ENCODE assay signal across 8 cellular contexts in genomic region chr10:110305767-110306451, GRCh38. TPM values are rescaled to one million over a fixed set of nuclear protein-coding genes. Genes with fewer than 3 reads are reported as not detected.
DNase-seq lines count a peak whose midpoint lies in the region; ATAC-seq and TF ChIP-seq lines count a peak whose summit lies in the region.

No MANE protein-coding gene starts in this region.

- peak; percentile 34 for ATAC-seq in GM18870 (IDR thresholded peaks at IDR 0.05; ENCODE audit: unreplicated experiment)
- ATAC-seq in HG03442 (IDR thresholded peaks at IDR 0.05; ENCODE audit: unreplicated experiment) = peak; percentile 38
- ATAC-seq in thoracic aorta (ENCODE audit: insufficient number of reproducible peaks, low FRiP score, low read depth) = no peak

- peaks cover 24% of the 10 kb centered on the region for H3K36me3 ChIP-seq in BLaER1
- H3K36me3 ChIP-seq in muscle layer of colon (ENCODE audit: insufficient read depth, low read length) = peaks cover 19% of the 10 kb centered on the region
- peaks cover 9% of the 10 kb centered on the region for H3K36me3 ChIP-seq in thoracic aorta

- no peaks in the 10 kb centered on the region for H3K9me3 Mint-ChIP-seq in activated CD4-positive, alpha-beta T cell treated with anti-CD3 and anti-CD28 coated beads, Interleukin-2, amount 10 ng/mL, durations not matched to agents 7 days and 5 days

- peaks cover 47% of the 10 kb centered on the region for H3K4me1 ChIP-seq in BLaER1
- peaks cover 25% of the 10 kb centered on the region for H3K4me1 ChIP-seq in muscle layer of colon (ENCODE audit: insufficient read depth, low read length)
- peaks cover 30 to 33% of the 10 kb centered on the region in 2 donors for H3K4me1 ChIP-seq in thoracic aorta (ENCODE audit: control insufficient read depth in 1 of 2, low read depth in 2 of 2)

- DNase-seq in NCI-H526 (lab: John Stamatoyannopoulos, UW) (peak; percentile 52 to 69), epithelial cell of esophagus (ENCODE audit: low read depth) (peak; percentile 92), thoracic aorta (ENCODE audit: low spot score) (peak; percentile 11)
- peak; percentile 75 for DNase-seq in activated CD4-positive, alpha-beta T cell treated with anti-CD3 and anti-CD28 coated beads, Interleukin-2, amount 10 ng/mL, durations not matched to agents 7 days and 5 days

- peaks cover 5% of the 10 kb centered on the region for H3K27me3 Mint-ChIP-seq in activated CD4-positive, alpha-beta T cell treated with anti-CD3 and anti-CD28 coated beads, Interleukin-2, amount 10 ng/mL, durations not matched to agents 7 days and 5 days

- H3K4me3 ChIP-seq in BLaER1 (0 out of 2 replicates have a peak overlapping the region, but pooled peaks have one; percentile 92), epithelial cell of esophagus (ENCODE audit: low read length) (no peak overlapping the region), muscle layer of colon (ENCODE audit: low read depth in 1 of 2, low read length in 2 of 2) (peak overlapping the region in 1 of 2 donors; percentile 14), thoracic aorta (peak overlapping the region; percentile 59)

- no peak overlapping the region for H3K9ac ChIP-seq in BLaER1
- no peak overlapping the region for H3K9ac ChIP-seq in muscle layer of colon (ENCODE audit: low read length)

- peak; percentile 77 for TF ChIP-seq CTCF in epithelial cell of esophagus (IDR thresholded peaks at IDR 0.05; ENCODE audit: insufficient read depth, low read depth, low read length, missing control alignments)
- peak; percentile 48 for TF ChIP-seq CTCF in thoracic aorta (IDR thresholded peaks at IDR 0.05)

- POLR2A ChIA-PET in activated CD4-positive, alpha-beta T cell treated with anti-CD3 and anti-CD28 coated beads, Interleukin-2, amount 10 ng/mL, durations not matched to agents 7 days and 5 days (lab: Charles Lee) = no interaction called here

- peaks cover 36% of the 10 kb centered on the region for H4K20me1 ChIP-seq in BLaER1

- H3K27ac ChIP-seq in BLaER1 (0 out of 2 replicates have a peak overlapping the region, but pooled peaks have one; percentile 96), muscle layer of colon (ENCODE audit: low read depth, low read length) (peak overlapping the region; percentile 87), thoracic aorta (peak overlapping the region; percentile 18 to 95)

- H3K36me3 Mint-ChIP-seq in activated CD4-positive, alpha-beta T cell treated with anti-CD3 and anti-CD28 coated beads, Interleukin-2, amount 10 ng/mL, durations not matched to agents 7 days and 5 days (ENCODE audit: low read depth) = peaks cover 25% of the 10 kb centered on the region

- H3K27ac Mint-ChIP-seq in activated CD4-positive, alpha-beta T cell treated with anti-CD3 and anti-CD28 coated beads, Interleukin-2, amount 10 ng/mL, durations not matched to agents 7 days and 5 days = peak overlapping the region; percentile 99

- H3K27me3 ChIP-seq in BLaER1 (no peaks in the 10 kb centered on the region), muscle layer of colon (ENCODE audit: control insufficient read depth in 1 of 2, insufficient read depth in 2 of 2, low read length in 2 of 2) (no peaks in the 10 kb centered on the region), thoracic aorta (replicated peaks; ENCODE audit: insufficient read depth) (no peaks in the 10 kb centered on the region)

- H3K4me2 ChIP-seq in BLaER1 = peak overlapping the region; percentile 74

- CTCF ChIA-PET in activated CD4-positive, alpha-beta T cell treated with anti-CD3 and anti-CD28 coated beads, Interleukin-2, amount 10 ng/mL, durations not matched to agents 7 days and 5 days (lab: Charles Lee) = interaction anchor here (0.6 to 4.7 kb wide), 30 partner anchors 9 to 319 kb away, joined by 3 to 23 read pairs (median 4); partner anchors contain the start of gene SMC3

- H3K4me1 Mint-ChIP-seq in activated CD4-positive, alpha-beta T cell treated with anti-CD3 and anti-CD28 coated beads, Interleukin-2, amount 10 ng/mL, durations not matched to agents 7 days and 5 days = peaks cover 53% of the 10 kb centered on the region

- peak overlapping the region; percentile 96 for H3K4me3 Mint-ChIP-seq in activated CD4-positive, alpha-beta T cell treated with anti-CD3 and anti-CD28 coated beads, Interleukin-2, amount 10 ng/mL, durations not matched to agents 7 days and 5 days

- H3K9me3 ChIP-seq in BLaER1 (no peaks in the 10 kb centered on the region), muscle layer of colon (ENCODE audit: low read length) (no peaks in the 10 kb centered on the region), thoracic aorta (no peaks in the 10 kb centered on the region)

RNA-seq across cellular contexts. Expression of gene SMNDC1, which starts 1.2 kb away (rescaled TPM):
- 10 to 100 TPM; 36.3 to 44.2 TPM for total RNA-seq in activated CD4-positive, alpha-beta T cell treated with anti-CD3 and anti-CD28 coated beads, Interleukin-2, amount 10 ng/mL, durations not matched to agents 7 days and 5 days
- total RNA-seq in thoracic aorta = 10 to 100 TPM in 1 of 2 donors, 1 to 10 TPM in 1; 7.2 to 18.6 TPM

Comparison
In these comparisons a context has a peak if more than half of its experiments do, and no peak if none do; other contexts are left out.
1. DNase-seq: peak in every context shown above with its lines; median percentile 92 in epithelial cell of esophagus; 75 in activated CD4-positive, alpha-beta T cell treated with anti-CD3 and anti-CD28 coated beads, Interleukin-2, amount 10 ng/mL, durations not matched to agents 7 days and 5 days; 60 in NCI-H526; 11 in thoracic aorta.